In genomic region chr10:130713731-130714130, GRCh38 we compare ENCODE assay signal across 18 cellular contexts.
DNase-seq lines count a peak whose midpoint lies in the region; ATAC-seq lines count a peak whose summit lies in the region.
"Had no signal": no experiment of that assay in that cellular context is flagged by ENCODE, and none has a peak within 500 bp of the region (broad histone marks: within the 10 kb centered on the region; RNA-seq: fewer than 3 reads in every experiment).

No MANE protein-coding gene starts in this region.

- H3K9ac ChIP-seq in BLaER1 (no peak overlapping the region), neuronal stem cell (ENCODE audit: low read depth, low read length, poor library complexity) (no peak overlapping the region)

- H3K79me1 ChIP-seq in neuronal stem cell (ENCODE audit: low read depth, low read length): no peaks in the 10 kb centered on the region

- no peak overlapping the region for H2BK5ac ChIP-seq in neuronal stem cell (ENCODE audit: low read length)

- H3K9me3 ChIP-seq in BLaER1 (no peaks in the 10 kb centered on the region), neuronal stem cell (replicated peaks in 1 of 2; ENCODE audit: control insufficient read depth in 2 of 2, insufficient read depth in 1 of 2, low read depth in 1 of 2, low read length in 2 of 2) (no peaks in the 10 kb centered on the region)
- H3K9me3 ChIP-seq: BE2C, Caco-2 had no signal

- DNase-seq in neuronal stem cell (ENCODE audit: low spot score) (no peak), substantia nigra (lab: John Stamatoyannopoulos, UW) (no peak), RKO (ENCODE audit: low spot score) (no peak), AG08395 (ENCODE audit: low spot score) (no peak)
- DNase-seq: AML-193; BE2C; Caco-2; CD4-positive, CD25-positive, alpha-beta regulatory T cell; CD8-positive, alpha-beta T cell; DMS153; DND-41; H9 had no signal

- peaks cover 87% of the 10 kb centered on the region for H3K4me1 ChIP-seq in BLaER1
- H3K4me1 ChIP-seq in neuronal stem cell (ENCODE audit: control insufficient read depth in 2 of 2, insufficient read depth in 1 of 2, low read depth in 1 of 2, low read length in 2 of 2): peaks cover 0 to 7% of the 10 kb centered on the region in 2 donors
- H3K4me1 ChIP-seq: BE2C, Caco-2 had no signal

- H4K20me1 ChIP-seq in BLaER1: no peaks in the 10 kb centered on the region

- H2BK15ac ChIP-seq in neuronal stem cell (ENCODE audit: low read length): peak overlapping the region; percentile 78

- H3K36me3 ChIP-seq in BLaER1 (no peaks in the 10 kb centered on the region), neuronal stem cell (replicated peaks in 1 of 2; ENCODE audit: control insufficient read depth in 2 of 2, insufficient read depth in 2 of 2, low read length in 2 of 2) (no peaks in the 10 kb centered on the region)
- H3K36me3 ChIP-seq: BE2C had no signal

- ATAC-seq in GM21825 (IDR thresholded peaks at IDR 0.05; ENCODE audit: unreplicated experiment): no peak
- ATAC-seq: CD8-positive, alpha-beta T cell; GM23338; HCT116 had no signal

- H4K8ac ChIP-seq in neuronal stem cell (ENCODE audit: low read depth, low read length): no peak overlapping the region

- H2AK5ac ChIP-seq in neuronal stem cell (ENCODE audit: low read depth, low read length): peak overlapping the region; percentile 92

- H3K4me2 ChIP-seq in BLaER1 (peak overlapping the region; percentile 62), neuronal stem cell (ENCODE audit: insufficient read depth, low read length, poor library complexity, severe bottlenecking) (no peak overlapping the region)
- H3K4me2 ChIP-seq: GM23338 had no signal

- H3K4me3 ChIP-seq in BLaER1 (no peak overlapping the region), neuronal stem cell (ENCODE audit: low read length in 2 of 2) (no peak overlapping the region)
- H3K4me3 ChIP-seq: GM23338 had no signal

- H3K4ac ChIP-seq in neuronal stem cell (ENCODE audit: low read length): no peak overlapping the region

- peak overlapping the region; percentile 30 for H2BK120ac ChIP-seq in neuronal stem cell (ENCODE audit: low read depth, low read length)

- peak overlapping the region; percentile 65 for H3K18ac ChIP-seq in neuronal stem cell (ENCODE audit: low read length)

- H3K27ac ChIP-seq in BLaER1 (no peak overlapping the region), neuronal stem cell (replicated peaks; ENCODE audit: low read length) (no peak overlapping the region), substantia nigra (ENCODE audit: low read depth, low read length, poor library complexity, severe bottlenecking) (peak overlapping the region; percentile 22)
- H3K27ac ChIP-seq: 22Rv1, C4-2B had no signal

- H3K23ac ChIP-seq in neuronal stem cell (ENCODE audit: low read depth, low read length, poor library complexity): no peak overlapping the region

- H4K91ac ChIP-seq in neuronal stem cell (ENCODE audit: low read depth, low read length, poor library complexity): no peak overlapping the region

- H2AFZ ChIP-seq in neuronal stem cell (ENCODE audit: low read length): no peak overlapping the region
- H2AFZ ChIP-seq: GM23338 had no signal

- no peaks in the 10 kb centered on the region for H3K27me3 ChIP-seq in BLaER1
- H3K27me3 ChIP-seq in neuronal stem cell (ENCODE audit: control insufficient read depth in 3 of 3, insufficient read depth in 3 of 3, low read depth in 1 of 3, low read length in 3 of 3): no peaks in the 10 kb centered on the region
- H3K27me3 ChIP-seq: BE2C had no signal

- no peak overlapping the region for H3K14ac ChIP-seq in neuronal stem cell (ENCODE audit: low read length)

- WGBS in neuronal stem cell (ENCODE audit: extremely low coverage in 2 of 2, insufficient read length in 2 of 2, insufficient replicate concordance in 1 of 2), 2 donors: no CpG with 5 or more reads among the region's 8 CpGs

- no peak overlapping the region for H2BK12ac ChIP-seq in neuronal stem cell (ENCODE audit: low read length)
